In genomic region chr1:193031431-193031830, GRCh38 we compare ENCODE assay signal across 11 cellular contexts. TPM values are rescaled to one million over a fixed set of nuclear protein-coding genes. Genes with fewer than 3 reads are reported as not detected.
DNase-seq lines count a peak whose midpoint lies in the region; ATAC-seq and TF ChIP-seq lines count a peak whose summit lies in the region.
"Had no signal": no experiment of that assay in that cellular context is flagged by ENCODE, and none has a peak within 500 bp of the region (broad histone marks: within the 10 kb centered on the region; RNA-seq: fewer than 3 reads in every experiment).

No MANE protein-coding gene starts in this region.

- no peak overlapping the region for H3K4me3 Mint-ChIP-seq in activated T-cell treated with anti-CD3 and anti-CD28 coated beads, Interleukin-2, amount 50 U/mL, for 4 hours
- H3K4me3 Mint-ChIP-seq: activated naive CD8-positive, alpha-beta T cell had no signal

- ATAC-seq in HG03095 (IDR thresholded peaks at IDR 0.05; ENCODE audit: unreplicated experiment), result peak; percentile 77
- no peak for ATAC-seq in activated T-cell treated with anti-CD3 and anti-CD28 coated beads, Interleukin-2, amount 50 U/mL, for 4 hours

- TF ChIP-seq RAD21 in liver (IDR thresholded peaks at IDR 0.05), result peak; percentile 44 to 61

- H3K27me3 ChIP-seq in GM06990 (replicated peaks; ENCODE audit: control insufficient read depth, insufficient read depth, low read length) (no peaks in the 10 kb centered on the region), adipocyte (replicated peaks; ENCODE audit: control insufficient read depth, insufficient read depth, low read length) (no peaks in the 10 kb centered on the region), liver (ENCODE audit: control insufficient read depth in 4 of 4, insufficient read depth in 4 of 4, low read length in 3 of 4) (no peaks in the 10 kb centered on the region), WERI-Rb-1 (ENCODE audit: insufficient read depth, low read depth, severe bottlenecking) (no peaks in the 10 kb centered on the region)

- TF ChIP-seq CTCF in GM06990 (IDR thresholded peaks at IDR 0.05; ENCODE audit: insufficient read depth, low read length, poor library complexity, severe bottlenecking) (peak; percentile 32), liver (IDR thresholded peaks at IDR 0.05; ENCODE audit: low read depth, low read length, missing input control) (peak; percentile 12), WERI-Rb-1 (IDR thresholded peaks at IDR 0.05; ENCODE audit: low read depth, low read length) (no peak)

- 86% methylated on average over 2 of the region's 2 CpGs for WGBS in liver

- H3K9ac ChIP-seq in adipocyte (ENCODE audit: low read length) (no peak overlapping the region), liver (ENCODE audit: low read depth in 1 of 2, low read length in 2 of 2) (no peak overlapping the region)
- H3K9ac ChIP-seq: parathyroid adenoma had no signal

- no peaks in the 10 kb centered on the region for H3K9me3 ChIP-seq in adipocyte (ENCODE audit: control insufficient read depth, low read length)
- no peaks in the 10 kb centered on the region for H3K9me3 ChIP-seq in liver (ENCODE audit: control insufficient read depth in 4 of 4, low read length in 3 of 4)
- H3K9me3 ChIP-seq in WERI-Rb-1 (ENCODE audit: severe bottlenecking), result no peaks in the 10 kb centered on the region

- peaks cover 11% of the 10 kb centered on the region for H3K4me1 Mint-ChIP-seq in activated T-cell treated with anti-CD3 and anti-CD28 coated beads, Interleukin-2, amount 50 U/mL, for 4 hours (ENCODE audit: low read depth)

- no peaks in the 10 kb centered on the region for H3K27me3 Mint-ChIP-seq in activated T-cell treated with anti-CD3 and anti-CD28 coated beads, Interleukin-2, amount 50 U/mL, for 4 hours (ENCODE audit: low read depth)
- H3K27me3 Mint-ChIP-seq: activated naive CD8-positive, alpha-beta T cell had no signal

- H3K9me3 Mint-ChIP-seq in activated T-cell treated with anti-CD3 and anti-CD28 coated beads, Interleukin-2, amount 50 U/mL, for 4 hours, result no peaks in the 10 kb centered on the region

- H3K4me1 ChIP-seq in adipocyte (ENCODE audit: control insufficient read depth, insufficient read depth, low read length) (no peaks in the 10 kb centered on the region), liver (ENCODE audit: control insufficient read depth in 4 of 4, insufficient read depth in 4 of 4, low read length in 3 of 4) (peaks cover 0 to 6% (median 4%) of the 10 kb centered on the region in 4 donors)
- H3K4me1 ChIP-seq: parathyroid adenoma had no signal

- no peak overlapping the region for H3K27ac ChIP-seq in liver (ENCODE audit: low read depth in 1 of 2, low read length in 2 of 2)
- no peak overlapping the region for H3K27ac ChIP-seq in WERI-Rb-1
- H3K27ac ChIP-seq: parathyroid adenoma had no signal

- H3K36me3 ChIP-seq in GM06990 (ENCODE audit: control insufficient read depth, insufficient read depth, low read length) (no peaks in the 10 kb centered on the region; the same call in none of the 2 replicates), adipocyte (ENCODE audit: control insufficient read depth, insufficient read depth, low read length, severe bottlenecking) (peaks cover 30% of the 10 kb centered on the region), liver (ENCODE audit: control insufficient read depth in 4 of 4, insufficient read depth in 3 of 4, low read depth in 1 of 4, low read length in 3 of 4) (peaks cover 0 to 4% (median 3%) of the 10 kb centered on the region in 4 donors), WERI-Rb-1 (peaks cover 10% of the 10 kb centered on the region)

- H3K36me3 Mint-ChIP-seq in activated T-cell treated with anti-CD3 and anti-CD28 coated beads, Interleukin-2, amount 50 U/mL, for 4 hours (ENCODE audit: insufficient read depth), result peaks cover 6% of the 10 kb centered on the region

- DNase-seq in GM06990 (ENCODE audit: extremely low read depth, insufficient read length) (no peak), adipocyte (ENCODE audit: low read depth) (peak; percentile 59), HuH-7.5 (ENCODE audit: low spot score) (no peak), WERI-Rb-1 (no peak), pons (ENCODE audit: low spot score) (no peak)
- no peak for DNase-seq in activated T-cell treated with anti-CD3 and anti-CD28 coated beads, Interleukin-2, amount 50 U/mL, for 4 hours
- DNase-seq: NCI-H2227 treated with DMSO at 0.1 percent for 48 hours had no signal

- H3K4me3 ChIP-seq in GM06990 (replicated peaks; ENCODE audit: low read depth, low read length) (no peak overlapping the region), adipocyte (ENCODE audit: low read length) (no peak overlapping the region), liver (ENCODE audit: low read depth in 1 of 3, low read length in 3 of 3) (no peak overlapping the region), WERI-Rb-1 (ENCODE audit: low read depth, low read length) (no peak overlapping the region)

TF ChIP-seq in liver, 16 proteins besides CTCF, POLR2A, EP300 and RAD21:
- no peak for TF ChIP-seq ZBTB33 (IDR thresholded peaks at IDR 0.05)
- no peak for TF ChIP-seq FOXA1 (IDR thresholded peaks at IDR 0.05)
- no peak for TF ChIP-seq SP1 (IDR thresholded peaks at IDR 0.05)
- no peak for TF ChIP-seq HNF4A (conservative IDR thresholded peaks at IDR 0.05)
- no peak for TF ChIP-seq TAF1 (conservative IDR thresholded peaks at IDR 0.05)

RNA-seq across cellular contexts. Expression of gene UCHL5, which starts 27.7 kb away (rescaled TPM):
- 10 to 100 TPM; 21.1 to 29.7 TPM for total RNA-seq in liver
- polyA plus RNA-seq in liver, result 10 to 100 TPM; 14.5 to 22.0 TPM
- total RNA-seq in activated T-cell treated with anti-CD3 and anti-CD28 coated beads, Interleukin-2, amount 50 U/mL, for 4 hours, result 100 to 1,000 TPM in 1 of 3 donors, 10 to 100 TPM in 2; 87.3 to 108 (median 87.8) TPM

RNA-seq across cellular contexts. Expression of gene RO60, which starts 28.0 kb away (rescaled TPM):
- total RNA-seq in liver, result 100 to 1,000 TPM in 1 of 2 donors, 10 to 100 TPM in 1; 41.1 to 121 TPM
- polyA plus RNA-seq in liver, result 10 to 100 TPM in 1 of 2 donors, 1 to 10 TPM in 1; 5.9 to 28.8 TPM
- total RNA-seq in activated T-cell treated with anti-CD3 and anti-CD28 coated beads, Interleukin-2, amount 50 U/mL, for 4 hours, result 10 to 100 TPM; 60.8 to 75.0 (median 61.1) TPM
